1 cellular context compared by ENCODE assay signal in genomic region chr16:69296771-69297170, GRCh38. TPM values are rescaled to one million over a fixed set of nuclear protein-coding genes. Genes with fewer than 3 reads are reported as not detected.
"Had no signal": no experiment of that assay in that cellular context is flagged by ENCODE, and none has a peak within 500 bp of the region (broad histone marks: within the 10 kb centered on the region; RNA-seq: fewer than 3 reads in every experiment).

No MANE protein-coding gene starts in this region.

RNA-seq across cellular contexts. Expression of gene TMED6, which starts 54.8 kb away (rescaled TPM):
- total RNA-seq: G401 had no signal
